ENCODE assay signal across 10 cellular contexts in the genomic region with DNA sequence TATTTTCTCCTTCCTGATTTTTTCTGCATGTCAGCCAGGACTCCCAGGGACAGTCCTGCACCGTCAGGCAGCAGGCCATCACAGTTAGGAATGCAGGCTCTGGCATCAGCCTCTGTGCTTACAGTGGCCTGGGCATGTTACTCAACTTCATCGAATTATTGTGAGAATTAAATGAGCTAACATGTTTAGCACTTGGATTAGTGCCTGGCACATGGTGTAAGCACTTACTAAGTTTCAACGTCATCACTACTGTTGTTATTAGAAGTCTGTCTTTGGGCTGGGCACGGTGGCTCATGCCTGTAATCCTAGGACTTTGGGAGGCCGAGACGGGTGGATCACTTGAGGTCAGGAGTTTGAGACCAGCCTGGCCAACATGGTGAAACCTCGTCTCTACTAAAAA. TPM values are rescaled to one million over a fixed set of nuclear protein-coding genes. Genes with fewer than 3 reads are reported as not detected.
DNase-seq lines count a peak whose midpoint lies in the region; ATAC-seq and TF ChIP-seq lines count a peak whose summit lies in the region.
"Had no signal": no experiment of that assay in that cellular context is flagged by ENCODE, and none has a peak within 500 bp of the region (broad histone marks: within the 10 kb centered on the region; RNA-seq: fewer than 3 reads in every experiment).

No MANE protein-coding gene starts in this region.

- no peaks in the 10 kb centered on the region for H3K36me3 Mint-ChIP-seq in stimulated activated effector memory CD8-positive, alpha-beta T cell treated with anti-CD3 and anti-CD28 coated beads, Interleukin-12 subunit alpha, Interleukin-12 subunit beta, amount 100 ng/mL, for 72 hours

- H3K4me3 Mint-ChIP-seq in stimulated activated effector memory CD8-positive, alpha-beta T cell treated with anti-CD3 and anti-CD28 coated beads, Interleukin-12 subunit alpha, Interleukin-12 subunit beta, amount 100 ng/mL, for 72 hours: no peak overlapping the region

- peak; percentile 48 for ATAC-seq in SK-N-SH treated with all-trans-retinoic acid at 6 μM for 48 hours
- ATAC-seq in stimulated activated effector memory CD8-positive, alpha-beta T cell treated with anti-CD3 and anti-CD28 coated beads, Interleukin-12 subunit alpha, Interleukin-12 subunit beta, amount 100 ng/mL, for 72 hours: no peak

- intact Hi-C loops in posterior vena cava (cut with DNase I): no loop called here

- peak; percentile 94 for DNase-seq in AG09319 (ENCODE audit: extremely low read depth, low read depth)
- peak; percentile 91 for DNase-seq in fibroblast of the conjunctiva (ENCODE audit: low read depth)
- DNase-seq in posterior vena cava (ENCODE audit: low spot score): peak; percentile 88
- no peak for DNase-seq in stimulated activated effector memory CD8-positive, alpha-beta T cell treated with anti-CD3 and anti-CD28 coated beads, Interleukin-12 subunit alpha, Interleukin-12 subunit beta, amount 100 ng/mL, for 72 hours (ENCODE audit: low spot score in 2 of 2)
- no peak for DNase-seq in activated effector memory CD4-positive, alpha-beta T cell treated with anti-CD3 and anti-CD28 coated beads, Interleukin-2, amount 50 U/mL, for 16 hours
- no peak for DNase-seq in NCI-H1105 treated with DMSO at 0.1 percent for 48 hours (lab: John Stamatoyannopoulos, UW)
- no peak for DNase-seq in NOMO-1 treated with DMSO at 0.1 percent for 48 hours (lab: John Stamatoyannopoulos, UW; ENCODE audit: unreplicated experiment)
- DNase-seq: caudate nucleus, head of caudate nucleus had no signal

- TF ChIP-seq CTCF in AG09319 (IDR thresholded peaks at IDR 0.05; ENCODE audit: low read depth, low read length): no peak

- H3K27ac Mint-ChIP-seq in stimulated activated effector memory CD8-positive, alpha-beta T cell treated with anti-CD3 and anti-CD28 coated beads, Interleukin-12 subunit alpha, Interleukin-12 subunit beta, amount 100 ng/mL, for 72 hours: no peak overlapping the region

- H3K4me1 Mint-ChIP-seq in stimulated activated effector memory CD8-positive, alpha-beta T cell treated with anti-CD3 and anti-CD28 coated beads, Interleukin-12 subunit alpha, Interleukin-12 subunit beta, amount 100 ng/mL, for 72 hours: peaks cover 5% of the 10 kb centered on the region

- H3K9me3 Mint-ChIP-seq in stimulated activated effector memory CD8-positive, alpha-beta T cell treated with anti-CD3 and anti-CD28 coated beads, Interleukin-12 subunit alpha, Interleukin-12 subunit beta, amount 100 ng/mL, for 72 hours: no peaks in the 10 kb centered on the region

TF ChIP-seq in SK-N-SH treated with all-trans-retinoic acid at 6 μM for 48 hours, 23 proteins besides CTCF, POLR2A, EP300 and RAD21:
- no peak for TF ChIP-seq TOX (CRISPR knock-in tag; IDR thresholded peaks at IDR 0.05; ENCODE audit: borderline replicate concordance)
- no peak for TF ChIP-seq POU6F1 (CRISPR knock-in tag; IDR thresholded peaks at IDR 0.05; ENCODE audit: borderline replicate concordance, low read depth)
- peak; percentile 48; the same call in 1 of the 2 replicates for TF ChIP-seq ZFP3 (CRISPR knock-in tag; IDR thresholded peaks at IDR 0.05)
- TF ChIP-seq ZNF70 (CRISPR knock-in tag; IDR thresholded peaks at IDR 0.05): no peak
- no peak for TF ChIP-seq CREB5 (CRISPR knock-in tag; IDR thresholded peaks at IDR 0.05; ENCODE audit: low read depth)
- TF ChIP-seq ARNTL (CRISPR knock-in tag; IDR thresholded peaks at IDR 0.05; ENCODE audit: borderline replicate concordance, low read depth): no peak
- no peak for TF ChIP-seq TCF4 (CRISPR knock-in tag; IDR thresholded peaks at IDR 0.05; ENCODE audit: borderline replicate concordance)
- no peak for TF ChIP-seq CSDC2 (CRISPR knock-in tag; IDR thresholded peaks at IDR 0.05)
- TF ChIP-seq ZNF565 (CRISPR knock-in tag; conservative IDR thresholded peaks at IDR 0.05; ENCODE audit: low read depth): no peak
TF ChIP-seq in SK-N-SH treated with all-trans-retinoic acid at 6 μM for 48 hours: peak in this region for 1.

RNA-seq across cellular contexts. Expression of gene SCCPDH, which starts 45.1 kb away (rescaled TPM):
- total RNA-seq in posterior vena cava: 10 to 100 TPM; 22.7 to 23.2 TPM

Comparison
In these comparisons a context has a peak if more than half of its experiments do, and no peak if none do; other contexts are left out.
1. DNase-seq: peak in AG09319 (single experiment), fibroblast of the conjunctiva (single experiment) and posterior vena cava (single experiment); none in stimulated activated effector memory CD8-positive, alpha-beta T cell treated with anti-CD3 and anti-CD28 coated beads, Interleukin-12 subunit alpha, Interleukin-12 subunit beta, amount 100 ng/mL, for 72 hours (0 of 2), activated effector memory CD4-positive, alpha-beta T cell treated with anti-CD3 and anti-CD28 coated beads, Interleukin-2, amount 50 U/mL, for 16 hours (single experiment), NCI-H1105 treated with DMSO at 0.1 percent for 48 hours (single experiment) and NOMO-1 treated with DMSO at 0.1 percent for 48 hours (single experiment).